In the genomic region with DNA sequence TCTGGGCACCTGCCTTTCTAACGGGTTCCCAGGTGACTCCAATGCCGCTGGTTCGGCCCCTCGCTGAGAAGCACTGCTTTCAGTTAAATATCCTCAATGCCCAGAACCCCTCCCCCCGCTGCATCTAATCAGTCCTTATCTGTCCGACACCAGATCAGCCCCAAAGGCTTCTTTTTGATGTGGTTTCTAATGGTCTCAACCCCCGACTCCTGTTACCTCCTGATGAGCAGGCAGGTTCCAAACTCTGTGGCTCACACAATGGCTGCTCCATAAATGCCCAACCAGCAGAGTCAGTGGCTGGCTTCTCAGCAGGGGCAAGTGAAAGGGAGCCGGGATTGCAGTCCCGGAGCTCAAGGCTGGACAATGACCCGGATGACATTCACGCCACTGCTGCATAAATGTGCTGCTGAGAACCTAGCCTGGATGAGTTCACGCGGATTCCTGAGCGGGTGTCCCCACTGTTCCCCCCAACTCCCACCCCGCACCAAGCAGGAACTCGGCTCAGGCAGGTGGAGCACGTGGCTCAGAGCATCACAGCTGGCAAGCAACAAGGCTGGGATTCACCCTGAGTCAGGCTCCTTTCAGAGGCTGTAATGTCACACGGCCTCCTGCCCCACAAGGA, we compare ENCODE assay signal across 10 cellular contexts. TPM values are rescaled to one million over a fixed set of nuclear protein-coding genes. Genes with fewer than 3 reads are reported as not detected.
DNase-seq lines count a peak whose midpoint lies in the region; FAIRE-seq and TF ChIP-seq lines count a peak whose summit lies in the region.
"Had no signal": no experiment of that assay in that cellular context is flagged by ENCODE, and none has a peak within 500 bp of the region (broad histone marks: within the 10 kb centered on the region; RNA-seq: fewer than 3 reads in every experiment).

No MANE protein-coding gene starts in this region.

- no peak overlapping the region for H4K8ac ChIP-seq in mesendoderm (ENCODE audit: low read depth, low read length)

- CTCF ChIA-PET in Caco-2 (lab: Charles Lee), result interaction anchor here (0.9 to 2.8 kb wide), 3 partner anchors 47 to 89 kb away, joined by 4 to 37 read pairs (median 22); a partner anchor contains a TSS

- H3K36me3 ChIP-seq in Caco-2 (ENCODE audit: control insufficient read depth, insufficient read depth, low read length) (0 out of 2 replicates have a peak, but pooled peaks cover 1% of the 10 kb centered on the region), mesendoderm (ENCODE audit: control insufficient read depth, insufficient read depth, low read length) (no peaks in the 10 kb centered on the region)

- no peak overlapping the region for H2BK15ac ChIP-seq in mesendoderm (replicated peaks; ENCODE audit: low read depth)

- H3K4me2 ChIP-seq in mesendoderm (ENCODE audit: low read length), result no peak overlapping the region

- H3K4me3 Mint-ChIP-seq in Caco-2 (ENCODE audit: unreplicated experiment) (peak overlapping the region; percentile 71), brain (no peak overlapping the region), HFFc6 (no peak overlapping the region)

- peak; percentile 63 for FAIRE-seq in HTR-8/SVneo (lab: Jason Lieb, UNC)

- H3K9me3 ChIP-seq in Caco-2, result no peaks in the 10 kb centered on the region

- H3K27me3 Mint-ChIP-seq in Caco-2 (ENCODE audit: insufficient read depth, unreplicated experiment) (peaks cover 2% of the 10 kb centered on the region), brain (peaks cover 29% of the 10 kb centered on the region), HFFc6 (ENCODE audit: insufficient read depth) (peaks cover 44% of the 10 kb centered on the region)

- TF ChIP-seq CTCF in Caco-2 (IDR thresholded peaks at IDR 0.05; ENCODE audit: insufficient read depth in 1 of 2, low read depth in 1 of 2, low read length in 1 of 2, severe bottlenecking in 1 of 2, unreplicated experiment in 1 of 2) (no peak), brain (conservative IDR thresholded peaks at IDR 0.05) (no peak), HFFc6 (IDR thresholded peaks at IDR 0.05) (no peak)

- no peak overlapping the region for H3K23ac ChIP-seq in mesendoderm (ENCODE audit: low read length)

- no peak overlapping the region for H2BK120ac ChIP-seq in mesendoderm (ENCODE audit: low read depth, low read length)

- H3K9me3 Mint-ChIP-seq in Caco-2 (ENCODE audit: unreplicated experiment) (no peaks in the 10 kb centered on the region), brain (peaks cover 0 to 5% (median 3%) of the 10 kb centered on the region in 5 experiments), HFFc6 (no peaks in the 10 kb centered on the region)

- H3K27ac ChIP-seq in mesendoderm (ENCODE audit: low read depth, low read length), result no peak overlapping the region

- H4K5ac ChIP-seq in mesendoderm (ENCODE audit: low read length), result no peak overlapping the region

- BruUV-seq in Caco-2 (replicated peaks; lab: Mats Ljungman, UMichigan), result no TSS peak

- intact Hi-C loops in Caco-2 (cut with micrococcal nuclease; ENCODE audit: unreplicated experiment), result loop anchor here (1.0 kb wide), 3 partner anchors 75 to 117 kb away; a partner anchor contains a TSS

- no peaks in the 10 kb centered on the region for H3K79me1 ChIP-seq in mesendoderm (ENCODE audit: low read length)

- no peak overlapping the region for H2AK5ac ChIP-seq in mesendoderm (ENCODE audit: low read length)

- no peak overlapping the region for H3K9ac ChIP-seq in mesendoderm (ENCODE audit: low read length)

- H3K4me1 ChIP-seq in Caco-2, result peaks cover 25% of the 10 kb centered on the region
- H3K4me1 ChIP-seq in mesendoderm (ENCODE audit: control insufficient read depth, low read depth, low read length), result peaks cover 2% of the 10 kb centered on the region

- no CpG with 5 or more reads among the region's 18 CpGs for WGBS in mesendoderm (ENCODE audit: extremely low coverage, insufficient coverage, low lambda C conversion rate)

- no peak overlapping the region for H2BK5ac ChIP-seq in mesendoderm (ENCODE audit: low read length)

- peak; percentile 67 to 76 for DNase-seq in Caco-2
- no peak for DNase-seq in HTR-8/SVneo (ENCODE audit: insufficient read length, low spot score)
- DNase-seq in mesendoderm, result peak; percentile 92
- DNase-seq in germinal center (ENCODE audit: low spot score), result no peak
- DNase-seq in medulla oblongata (ENCODE audit: extremely low spot score), result no peak
- DNase-seq in HFFc6, result no peak

- no peak overlapping the region for H3K56ac ChIP-seq in mesendoderm (ENCODE audit: low read length)

- H3K27ac Mint-ChIP-seq in Caco-2 (ENCODE audit: unreplicated experiment), result peak overlapping the region; percentile 31
- peak overlapping the region in 3 of 5 experiments; percentile 7 to 75 (median 50) for H3K27ac Mint-ChIP-seq in brain
- H3K27ac Mint-ChIP-seq in HFFc6, result no peak overlapping the region
- H3K27ac Mint-ChIP-seq: CD14-positive monocyte had no signal

- H3K27me3 ChIP-seq in Caco-2 (replicated peaks; ENCODE audit: control insufficient read depth, insufficient read depth, low read length), result no peaks in the 10 kb centered on the region
- H3K27me3 ChIP-seq in mesendoderm (ENCODE audit: insufficient read depth, low read length, poor library complexity), result no peaks in the 10 kb centered on the region

- no peak overlapping the region for H3K18ac ChIP-seq in mesendoderm (ENCODE audit: low read length)

- H3K36me3 Mint-ChIP-seq in Caco-2 (ENCODE audit: insufficient read depth, unreplicated experiment) (peaks cover 6% of the 10 kb centered on the region), brain (no peaks in the 10 kb centered on the region), HFFc6 (ENCODE audit: low read depth) (no peaks in the 10 kb centered on the region)

- POLR2A ChIA-PET in Caco-2 (lab: Charles Lee), result no interaction called here

- H3K4ac ChIP-seq in mesendoderm (ENCODE audit: low read depth, low read length), result no peak overlapping the region

- H3K4me3 ChIP-seq in Caco-2 (ENCODE audit: low read depth, low read length) (no peak overlapping the region), mesendoderm (ENCODE audit: low read length) (no peak overlapping the region)

- H3K4me1 Mint-ChIP-seq in Caco-2 (ENCODE audit: low read depth, unreplicated experiment) (peaks cover 17% of the 10 kb centered on the region), brain (peaks cover 69% of the 10 kb centered on the region), HFFc6 (ENCODE audit: low read depth) (peaks cover 5% of the 10 kb centered on the region; the same call in 1 of the 2 replicates)
- H3K4me1 Mint-ChIP-seq: CD14-positive monocyte had no signal

- H3K79me2 ChIP-seq in mesendoderm (ENCODE audit: control insufficient read depth, insufficient read depth, low read length), result no peaks in the 10 kb centered on the region

RNA-seq across cellular contexts. Expression of a gene that starts 1.0 kb away (rescaled TPM):
- total RNA-seq in Caco-2 (2022), result 0.79 and 2.1 TPM in 2 replicates
- polyA plus RNA-seq in brain (ENCODE audit: insufficient read depth, low read depth, low replicate concordance), result 4.1 TPM
- polyA plus RNA-seq in mesendoderm (2013, experiment 1 of 2), result not detected
- 0.11 TPM for polyA plus RNA-seq in mesendoderm (2013, experiment 2 of 2)
- not detected for total RNA-seq in HFFc6 (2021; fragmentation: NEBNext Ultra II Directional; extraction: Animal tissue kit (Norgen Biotek cat#: 25700))
- total RNA-seq: MCF 10A, renal cortical epithelial cell had no signal
- polyA plus RNA-seq: CD14-positive monocyte had no signal

Comparison
In these comparisons a context has a peak if more than half of its experiments do, and no peak if none do; other contexts are left out.
1. DNase-seq: peak in Caco-2 (2 of 2) and mesendoderm (single experiment); none in HTR-8/SVneo (single experiment), germinal center (single experiment), medulla oblongata (single experiment) and HFFc6 (single experiment).